1 cellular context compared by ENCODE assay signal in genomic region chr6:79225718-79226117, GRCh38.
TF ChIP-seq lines count a peak whose summit lies in the region.

No MANE protein-coding gene starts in this region.

TF ChIP-seq in GM12878, 131 proteins besides CTCF, POLR2A, EP300 and RAD21 (continued from another document):
- no peak for TF ChIP-seq CEBPB (IDR thresholded peaks at IDR 0.05; ENCODE audit: borderline replicate concordance in 1 of 2, low read depth in 2 of 2, low read length in 2 of 2)
- no peak for TF ChIP-seq NR2C2 (IDR thresholded peaks at IDR 0.05; ENCODE audit: borderline replicate concordance, control insufficient read depth, insufficient read length, low read depth)
- no peak for TF ChIP-seq RELB (IDR thresholded peaks at IDR 0.05; ENCODE audit: low read depth)
- no peak for TF ChIP-seq KDM1A (IDR thresholded peaks at IDR 0.05; ENCODE audit: borderline replicate concordance)
- no peak for TF ChIP-seq ASH2L (IDR thresholded peaks at IDR 0.05; ENCODE audit: borderline replicate concordance, low read depth)
- no peak for TF ChIP-seq DPF2 (IDR thresholded peaks at IDR 0.05)
